ENCODE assay signal across 30 cellular contexts in the genomic region with DNA sequence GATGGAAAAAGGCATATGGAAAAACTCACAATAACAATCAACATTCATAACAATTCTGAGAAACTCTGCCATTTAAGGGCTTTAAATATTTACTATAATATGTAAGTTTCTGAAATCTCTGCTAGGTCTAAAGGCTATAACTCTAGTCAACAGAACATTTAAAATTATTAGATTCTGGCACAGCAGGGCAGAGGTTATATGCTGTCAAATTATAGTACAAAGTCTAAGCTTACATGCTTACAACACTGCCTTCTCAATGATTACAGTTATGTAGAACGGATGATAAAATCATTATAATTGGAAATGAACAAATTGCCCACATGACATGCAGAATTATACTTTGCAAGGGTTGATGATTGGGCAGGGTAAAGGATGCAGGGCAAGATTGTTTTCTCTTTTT.
"Had no signal": no experiment of that assay in that cellular context is flagged by ENCODE, and none has a peak within 500 bp of the region (broad histone marks: within the 10 kb centered on the region; RNA-seq: fewer than 3 reads in every experiment).

No MANE protein-coding gene starts in this region.

- H3K36me3 ChIP-seq: brain microvascular endothelial cell, WERI-Rb-1 had no signal

- FAIRE-seq: bronchial epithelial cell, endometrium, endothelial cell of umbilical vein, frontal cortex had no signal

- H3K27me3 ChIP-seq: brain microvascular endothelial cell, dorsolateral prefrontal cortex had no signal

- ATAC-seq: activated CD4-positive, CD25-positive, alpha-beta regulatory T cell treated with anti-CD3 and anti-CD28 coated beads, Interleukin-2, amount 50 U/mL, for 24 hours; activated CD8-positive, alpha-beta T cell treated with anti-CD3 and anti-CD28 coated beads for 36 hours; activated T-cell treated with anti-CD3 and anti-CD28 coated beads, Interleukin-2, amount 50 U/mL, for 4 hours; activated T-helper 17 cell treated with anti-CD3 and anti-CD28 coated beads, Interleukin-2, amount 50 U/mL, for 72 hours; T-cell; T-helper 17 cell had no signal

- H3K27ac ChIP-seq: brain microvascular endothelial cell, coronary artery, dorsolateral prefrontal cortex, epithelial cell of prostate, WERI-Rb-1 had no signal

- H3K4me3 ChIP-seq: coronary artery, dorsolateral prefrontal cortex had no signal

- DNase-seq: activated B cell treated with CpG ODN at 0.5 μM for 24 hours; activated CD4-positive, alpha-beta T cell treated with anti-CD3 and anti-CD28 coated beads for 48 hours; activated CD4-positive, alpha-beta T cell treated with anti-CD3 and anti-CD28 coated beads, Interleukin-2, amount 50 U/mL, for 1 hour; activated CD4-positive, alpha-beta T cell treated with anti-CD3 and anti-CD28 coated beads, Interleukin-2, amount 50 U/mL, for 48 hours; activated CD8-positive, alpha-beta memory T cell treated with anti-CD3 and anti-CD28 coated beads for 24 hours; activated CD8-positive, alpha-beta T cell treated with anti-CD3 and anti-CD28 coated beads for 36 hours; activated effector memory CD4-positive, alpha-beta T cell treated with Interleukin-2 at 50 U/mL for 16 hours; activated gamma-delta T cell treated with Interleukin-2 at 50 U/mL for 16 hours; activated naive CD4-positive, alpha-beta T cell treated with anti-CD3 and anti-CD28 coated beads, Interleukin-2, amount 50 U/mL, for 16 hours; activated naive CD4-positive, alpha-beta T cell treated with Interleukin-2 at 50 U/mL for 16 hours; activated T-cell treated with anti-CD3 and anti-CD28 coated beads, Interleukin-2, amount 50 U/mL, for 4 hours; amniotic stem cell; anterior cingulate cortex; brain microvascular endothelial cell; dorsolateral prefrontal cortex; effector memory CD4-positive, alpha-beta T cell; foreskin fibroblast; SW 1271; T-cell; T-helper 17 cell; T1000; WERI-Rb-1 had no signal
